8 cellular contexts compared by ENCODE assay signal in the genomic region with DNA sequence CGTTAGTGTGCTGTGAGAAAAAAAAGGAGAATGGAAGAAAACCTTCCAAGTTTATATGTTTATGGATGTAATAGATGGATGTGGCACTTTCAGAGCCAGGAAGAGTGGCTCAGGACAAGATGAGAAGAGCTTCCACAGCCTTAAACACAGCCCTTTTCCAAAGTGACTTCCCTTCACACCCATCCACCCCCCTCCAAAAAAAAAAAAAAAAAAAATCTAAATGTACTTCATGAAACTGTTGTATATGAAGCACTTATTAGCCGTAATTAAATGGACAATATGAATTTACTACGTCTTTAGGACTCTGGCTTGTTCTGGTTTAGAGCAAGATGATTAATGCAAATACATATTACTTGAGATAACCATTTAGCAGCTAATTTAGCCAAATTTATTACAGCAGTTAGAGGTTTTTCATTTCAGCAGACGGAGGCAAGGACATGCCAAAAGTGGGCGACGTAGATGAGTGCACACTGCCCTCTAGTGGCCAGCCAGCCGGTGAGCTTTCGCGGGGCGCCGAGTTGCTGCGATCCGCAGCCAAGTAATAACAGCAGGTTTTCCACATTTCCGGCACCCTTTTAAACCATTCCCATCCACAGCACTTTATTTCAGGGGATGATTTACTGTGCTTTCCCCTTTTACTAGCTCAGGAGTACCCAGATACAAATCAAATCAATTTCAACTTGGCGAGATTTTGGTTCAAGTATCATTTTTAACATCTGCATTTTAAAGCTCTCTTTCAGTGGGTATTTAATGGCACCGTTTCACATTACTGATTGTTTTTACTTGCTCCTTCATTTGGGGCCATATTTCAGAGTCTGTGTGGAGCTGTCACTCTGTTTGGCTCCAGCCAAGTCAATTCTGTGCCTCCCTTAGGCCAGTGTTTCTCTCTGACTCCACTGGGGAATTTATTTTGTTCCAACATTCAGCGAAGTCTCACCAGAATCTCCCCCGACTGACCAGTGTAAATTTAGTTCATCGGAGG.
DNase-seq lines count a peak whose midpoint lies in the region; ATAC-seq, FAIRE-seq and TF ChIP-seq lines count a peak whose summit lies in the region.

No MANE protein-coding gene starts in this region.

- H3K4me1 ChIP-seq in keratinocyte (ENCODE audit: control insufficient read depth, extremely low read depth, insufficient read depth, low read length) = peaks cover 15% of the 10 kb centered on the region

- no peaks in the 10 kb centered on the region for H4K20me1 ChIP-seq in keratinocyte (ENCODE audit: control insufficient read depth, extremely low read depth, insufficient read depth, low read length)

- H3K27me3 Mint-ChIP-seq in activated B cell treated with CpG ODN at 0.5 μM for 24 hours = peaks cover 27% of the 10 kb centered on the region

- peak overlapping the region; percentile 53 for H2AFZ ChIP-seq in keratinocyte (ENCODE audit: control insufficient read depth, low read length)

- POLR2A ChIA-PET in activated B cell treated with CpG ODN at 0.5 μM for 24 hours (lab: Charles Lee) = no interaction called here

- H3K36me3 Mint-ChIP-seq in activated B cell treated with CpG ODN at 0.5 μM for 24 hours (ENCODE audit: low read depth) = no peaks in the 10 kb centered on the region

- peak; percentile 60 for ATAC-seq in HG02885 (IDR thresholded peaks at IDR 0.05; ENCODE audit: poor library complexity, unreplicated experiment)
- ATAC-seq in activated B cell treated with CpG ODN at 0.5 μM for 24 hours (ENCODE audit: low read depth) = no peak
- no peak for ATAC-seq in GM18858 (IDR thresholded peaks at IDR 0.05; ENCODE audit: unreplicated experiment)

- TF ChIP-seq CTCF in GM12864 (IDR thresholded peaks at IDR 0.05; ENCODE audit: low read depth, low read length, missing control alignments) (peak; percentile 95), activated B cell treated with CpG ODN at 0.5 μM for 24 hours (IDR thresholded peaks at IDR 0.05) (peak; percentile 49), bronchial epithelial cell (IDR thresholded peaks at IDR 0.05; ENCODE audit: insufficient read depth, low read length, severe bottlenecking) (peak; percentile 90), keratinocyte (optimal IDR thresholded peaks at IDR 0.05 in 1 of 3, IDR thresholded peaks at IDR 0.05 in 1 of 3, conservative IDR thresholded peaks at IDR 0.05 in 1 of 3; ENCODE audit: extremely low read depth in 1 of 3, insufficient read depth in 2 of 3, low read length in 3 of 3) (peak; percentile 84 to 97 (median 92))

- CTCF ChIA-PET in activated B cell treated with CpG ODN at 0.5 μM for 24 hours (lab: Charles Lee) = interaction anchor here (0.6 to 2.5 kb wide), 13 partner anchors 9 to 1227 kb away, joined by 3 to 20 read pairs (median 4); no protein-coding TSS in a partner anchor

- no peak overlapping the region for H3K9ac ChIP-seq in keratinocyte (ENCODE audit: control insufficient read depth, extremely low read depth, insufficient read depth, low read length)

- H3K4me1 Mint-ChIP-seq in activated B cell treated with CpG ODN at 0.5 μM for 24 hours = peaks cover 6% of the 10 kb centered on the region

- dilution Hi-C loops in keratinocyte (cut with MboI; ENCODE audit: extremely low pct_ligation_motif_present, low sequenced_read_pairs) = loop anchor here (25.0 kb wide), 1 partner anchor 1205 kb away; no protein-coding TSS in a partner anchor

- FAIRE-seq in bronchial epithelial cell (lab: Jason Lieb, UNC) (peak; percentile 28), keratinocyte (lab: Jason Lieb, UNC) (peak; percentile 82)

- no peaks in the 10 kb centered on the region for H3K27me3 ChIP-seq in bronchial epithelial cell (ENCODE audit: control insufficient read depth, insufficient read depth, low read length)
- H3K27me3 ChIP-seq in keratinocyte (ENCODE audit: control insufficient read depth, extremely low read depth, insufficient read depth, low read length) = no peaks in the 10 kb centered on the region

- no peaks in the 10 kb centered on the region for H3K9me1 ChIP-seq in keratinocyte (ENCODE audit: control insufficient read depth, extremely low read depth, insufficient read depth, low read length)

- no peaks in the 10 kb centered on the region for H3K9me3 Mint-ChIP-seq in activated B cell treated with CpG ODN at 0.5 μM for 24 hours

- H3K36me3 ChIP-seq in bronchial epithelial cell (ENCODE audit: control insufficient read depth, insufficient read depth, low read length) (no peaks in the 10 kb centered on the region), keratinocyte (ENCODE audit: control insufficient read depth in 2 of 2, extremely low read depth in 1 of 2, insufficient read depth in 2 of 2, low read length in 2 of 2) (no peaks in the 10 kb centered on the region)

- no peaks in the 10 kb centered on the region for H3K9me3 ChIP-seq in keratinocyte (ENCODE audit: control insufficient read depth, low read depth, low read length)

- no peak overlapping the region for H3K4me3 Mint-ChIP-seq in activated B cell treated with CpG ODN at 0.5 μM for 24 hours

- DNase-seq in GM12864 (ENCODE audit: low read depth) = no peak
- peak; percentile 81 for DNase-seq in NCI-H2171 (lab: John Stamatoyannopoulos, UW)
- peak; percentile 30 for DNase-seq in activated B cell treated with CpG ODN at 0.5 μM for 24 hours
- peak; percentile 56 for DNase-seq in bronchial epithelial cell (ENCODE audit: low read depth)
- DNase-seq in keratinocyte (ENCODE audit: low read depth, low spot score) = no peak
- DNase-seq in stimulated activated CD4-positive, alpha-beta T cell treated with anti-CD3 and anti-CD28 coated beads, Interleukin-12 subunit alpha, Interleukin-12 subunit beta, amount 100 ng/mL, for 48 hours (ENCODE audit: low read depth in 2 of 3, low spot score in 1 of 3) = peak; percentile 52 to 63 (median 60)

- H3K27ac ChIP-seq in keratinocyte (ENCODE audit: control insufficient read depth, insufficient read depth, low read length) = no peak overlapping the region

- intact Hi-C loops in activated B cell treated with CpG ODN at 0.5 μM for 24 hours (cut with micrococcal nuclease) = loop anchor here (1.0 to 5.0 kb wide), 2 partner anchors 315 to 1216 kb away; no protein-coding TSS in a partner anchor

- no peak overlapping the region for H3K27ac Mint-ChIP-seq in activated B cell treated with CpG ODN at 0.5 μM for 24 hours

- H3K4me3 ChIP-seq in GM12864 (ENCODE audit: low read depth, low read length) = no peak overlapping the region
- no peak overlapping the region for H3K4me3 ChIP-seq in bronchial epithelial cell (ENCODE audit: low read depth, low read length)
- H3K4me3 ChIP-seq in keratinocyte (ENCODE audit: control insufficient read depth in 2 of 3, extremely low read depth in 1 of 3, insufficient read depth in 2 of 3, low read depth in 1 of 3, low read length in 3 of 3) = peak overlapping the region in 2 of 3 experiments; percentile 14 to 16

- no peaks in the 10 kb centered on the region for H3K79me2 ChIP-seq in keratinocyte (ENCODE audit: control insufficient read depth, insufficient read depth, low read length)

- H3K4me2 ChIP-seq in keratinocyte (ENCODE audit: control insufficient read depth, extremely low read depth, insufficient read depth, low read depth, low read length) = peak overlapping the region; percentile 78

Comparison
In these comparisons a context has a peak if more than half of its experiments do, and no peak if none do; other contexts are left out.
1. DNase-seq: peak in NCI-H2171 (single experiment), activated B cell treated with CpG ODN at 0.5 μM for 24 hours (single experiment), bronchial epithelial cell (single experiment) and stimulated activated CD4-positive, alpha-beta T cell treated with anti-CD3 and anti-CD28 coated beads, Interleukin-12 subunit alpha, Interleukin-12 subunit beta, amount 100 ng/mL, for 48 hours (3 of 3); none in GM12864 (single experiment) and keratinocyte (single experiment).
2. H3K4me3 ChIP-seq: peak in keratinocyte (2 of 3); none in GM12864 (single experiment) and bronchial epithelial cell (single experiment).
3. Peak in every context shown above with its lines, with median percentiles within 50 percentile points of each other: CTCF ChIP-seq.